In genomic region chr1:206608108-206608698, GRCh38 we compare ENCODE assay signal across 8 cellular contexts. TPM values are rescaled to one million over a fixed set of nuclear protein-coding genes. Genes with fewer than 3 reads are reported as not detected.
A peak's percentile ranks its signal among the peaks of the same experiment; 100 is the strongest.
DNase-seq lines count a peak whose midpoint lies in the region; ATAC-seq, FAIRE-seq and TF ChIP-seq lines count a peak whose summit lies in the region.

No MANE protein-coding gene starts in this region.

- no peaks in the 10 kb centered on the region for H3K9me3 Mint-ChIP-seq in activated T-cell treated with anti-CD3 and anti-CD28 coated beads, Interleukin-2, amount 50 U/mL, for 72 hours

- intact Hi-C loops in aorta (cut with DNase I): loop anchor here in 1 of 2 donors (5.0 kb wide), 1 partner anchor 304 kb away; no protein-coding TSS in a partner anchor

- peaks cover 36% of the 10 kb centered on the region for H3K36me3 ChIP-seq in OCI-LY3 (replicated peaks; ENCODE audit: low read depth, low read length)
- H3K36me3 ChIP-seq in gastroesophageal sphincter: peaks cover 7 to 78% of the 10 kb centered on the region in 2 donors
- peaks cover 0 to 3% of the 10 kb centered on the region in 2 donors for H3K36me3 ChIP-seq in aorta (ENCODE audit: control insufficient read depth in 1 of 2, insufficient read depth in 2 of 2, low read length in 1 of 2)

- H3K4me1 Mint-ChIP-seq in activated T-cell treated with anti-CD3 and anti-CD28 coated beads, Interleukin-2, amount 50 U/mL, for 72 hours (ENCODE audit: low read depth): peaks cover 61% of the 10 kb centered on the region

- peak overlapping the region; percentile 93 for H3K27ac ChIP-seq in OCI-LY3 (ENCODE audit: low read length)
- H3K27ac ChIP-seq in gastroesophageal sphincter: no peak overlapping the region
- no peak overlapping the region for H3K27ac ChIP-seq in aorta (ENCODE audit: low read depth in 1 of 2, low read length in 2 of 2)

- TF ChIP-seq EP300 in gastroesophageal sphincter (IDR thresholded peaks at IDR 0.05): no peak

- peaks cover 7 to 33% of the 10 kb centered on the region in 2 donors for H3K36me3 Mint-ChIP-seq in activated T-cell treated with anti-CD3 and anti-CD28 coated beads, Interleukin-2, amount 50 U/mL, for 72 hours (ENCODE audit: insufficient read depth in 2 of 2)

- TF ChIP-seq POLR2A in GM12892 (IDR thresholded peaks at IDR 0.05; ENCODE audit: low read depth, low read length) (no peak), gastroesophageal sphincter (IDR thresholded peaks at IDR 0.05) (no peak)

- no peaks in the 10 kb centered on the region for H4K20me1 ChIP-seq in OCI-LY3 (ENCODE audit: insufficient read depth, low read length)

- ATAC-seq in activated T-cell treated with anti-CD3 and anti-CD28 coated beads, Interleukin-2, amount 50 U/mL, for 72 hours (replicated peaks in 1 of 2): no peak
- ATAC-seq in gastroesophageal sphincter (no peak), HG02981 (IDR thresholded peaks at IDR 0.05; ENCODE audit: unreplicated experiment) (no peak), aorta (ENCODE audit: low FRiP score) (no peak)

- H3K27me3 Mint-ChIP-seq in activated T-cell treated with anti-CD3 and anti-CD28 coated beads, Interleukin-2, amount 50 U/mL, for 72 hours (ENCODE audit: low read depth): no peaks in the 10 kb centered on the region

- in situ Hi-C loops in ACHN (cut with HindIII; ENCODE audit: low pct_ligation_motif_present, low pct_unique_long_range_greater_than_20kb, low sequenced_read_pairs): no loop called here

- H3K4me3 Mint-ChIP-seq in activated T-cell treated with anti-CD3 and anti-CD28 coated beads, Interleukin-2, amount 50 U/mL, for 72 hours: peak overlapping the region; percentile 65 to 90

- DNase-seq in ACHN: peak; percentile 59
- no peak for DNase-seq in GM12892 (ENCODE audit: insufficient read length)
- peak; percentile 69 to 74 for DNase-seq in activated T-cell treated with anti-CD3 and anti-CD28 coated beads, Interleukin-2, amount 50 U/mL, for 72 hours
- peak; percentile 59 for DNase-seq in stimulated activated CD4-positive, alpha-beta T cell treated with anti-CD3 and anti-CD28 coated beads, Interleukin-4, amount 100 ng/mL, for 1 hour
- no peak for DNase-seq in aorta

- no peak overlapping the region; the same call in 1 of the 2 replicates for H3K4me3 ChIP-seq in OCI-LY3 (ENCODE audit: low read length)
- no peak overlapping the region for H3K4me3 ChIP-seq in gastroesophageal sphincter
- H3K4me3 ChIP-seq in aorta (ENCODE audit: low read length in 2 of 2): no peak overlapping the region

- peak; percentile 98 for TF ChIP-seq CTCF in OCI-LY3 (IDR thresholded peaks at IDR 0.05; ENCODE audit: low read depth, low read length)
- peak; percentile 20 to 62 (median 45) for TF ChIP-seq CTCF in gastroesophageal sphincter (IDR thresholded peaks at IDR 0.05)

- H3K79me2 ChIP-seq in OCI-LY3 (ENCODE audit: low read length): peaks cover 20% of the 10 kb centered on the region

- H2AFZ ChIP-seq in OCI-LY3 (ENCODE audit: low read depth, low read length): no peak overlapping the region

- H3K9me3 ChIP-seq in OCI-LY3 (ENCODE audit: insufficient read depth, low read length) (no peaks in the 10 kb centered on the region), gastroesophageal sphincter (no peaks in the 10 kb centered on the region), aorta (ENCODE audit: control insufficient read depth, low read length) (no peaks in the 10 kb centered on the region)

- no peak overlapping the region; the same call in 1 of the 2 replicates for H3K9ac ChIP-seq in OCI-LY3 (ENCODE audit: low read length)

- peak overlapping the region; percentile 39 for H3K4me2 ChIP-seq in OCI-LY3 (ENCODE audit: low read length)

- no peaks in the 10 kb centered on the region for H3K27me3 ChIP-seq in OCI-LY3 (ENCODE audit: low read depth, low read length)
- H3K27me3 ChIP-seq in gastroesophageal sphincter: no peaks in the 10 kb centered on the region
- H3K27me3 ChIP-seq in aorta (ENCODE audit: control insufficient read depth in 1 of 2, insufficient read depth in 2 of 2, low read length in 1 of 2): no peaks in the 10 kb centered on the region

- peak; percentile 50 for FAIRE-seq in GM12892 (lab: Jason Lieb, UNC)

- 66 to 76% methylated on average over 5 to 7 of the region's 7 CpGs for WGBS in gastroesophageal sphincter (ENCODE audit: low coverage in 1 of 2), 2 donors
- WGBS in aorta, 2 donors: 70 to 72% methylated on average over 7 of the region's 7 CpGs

- H3K4me1 ChIP-seq in OCI-LY3 (ENCODE audit: low read length) (peaks cover 35% of the 10 kb centered on the region), gastroesophageal sphincter (peaks cover 3 to 24% (median 7%) of the 10 kb centered on the region in 3 donors), aorta (ENCODE audit: control insufficient read depth in 1 of 2, insufficient read depth in 2 of 2, low read length in 2 of 2) (no peaks in the 10 kb centered on the region)

- H3K27ac Mint-ChIP-seq in activated T-cell treated with anti-CD3 and anti-CD28 coated beads, Interleukin-2, amount 50 U/mL, for 72 hours: peak overlapping the region; percentile 26

RNA-seq across cellular contexts. Expression of gene EIF2D, which starts 4.1 kb away (rescaled TPM):
- polyA plus RNA-seq in GM12892 (2012; ENCODE audit: missing spikeins): 81.9 TPM
- total RNA-seq in activated T-cell treated with anti-CD3 and anti-CD28 coated beads, Interleukin-2, amount 50 U/mL, for 72 hours: 100 to 1,000 TPM; 129 to 158 TPM
- total RNA-seq in gastroesophageal sphincter (10 to 100 TPM; 43.7 to 60.1 (median 52.6) TPM), aorta (10 to 100 TPM; 29.6 to 46.5 TPM)
- polyA plus RNA-seq in aorta: 10 to 100 TPM; 26.2 to 48.3 TPM

RNA-seq across cellular contexts. Expression of gene DYRK3, which starts 27.1 kb away (rescaled TPM):
- 6.0 TPM for polyA plus RNA-seq in GM12892 (2012; ENCODE audit: missing spikeins)
- total RNA-seq in activated T-cell treated with anti-CD3 and anti-CD28 coated beads, Interleukin-2, amount 50 U/mL, for 72 hours: 1 to 10 TPM; 5.9 to 8.7 TPM
- total RNA-seq in gastroesophageal sphincter (10 to 100 TPM in 1 of 4 donors, 1 to 10 TPM in 3; 5.0 to 14.9 (median 8.4) TPM), aorta (10 to 100 TPM in 1 of 2 donors, 1 to 10 TPM in 1; 8.2 to 10.7 TPM)
- 1 to 10 TPM; 2.8 to 4.2 TPM for polyA plus RNA-seq in aorta

Comparison
In these comparisons a context has a peak if more than half of its experiments do, and no peak if none do; other contexts are left out.
1. DNase-seq: peak in ACHN (single experiment), activated T-cell treated with anti-CD3 and anti-CD28 coated beads, Interleukin-2, amount 50 U/mL, for 72 hours (2 of 2) and stimulated activated CD4-positive, alpha-beta T cell treated with anti-CD3 and anti-CD28 coated beads, Interleukin-4, amount 100 ng/mL, for 1 hour (single experiment); none in GM12892 (single experiment) and aorta (0 of 2).